In the genomic region with DNA sequence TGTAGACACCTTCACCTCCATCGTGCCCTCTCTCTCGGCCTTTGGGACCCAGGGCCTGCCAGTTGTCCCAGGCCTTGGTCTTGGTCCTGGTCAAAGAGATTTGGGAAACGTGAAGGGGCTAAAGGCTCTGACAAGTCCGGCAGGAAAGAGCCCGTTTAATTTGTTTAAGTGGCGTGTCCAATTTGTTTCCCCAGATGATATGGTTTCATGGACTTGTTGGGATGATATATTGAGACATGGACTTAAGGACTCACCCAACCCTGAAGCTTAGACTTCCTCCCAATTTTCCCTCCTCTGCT, we compare ENCODE assay signal across 8 cellular contexts. TPM values are rescaled to one million over a fixed set of nuclear protein-coding genes. Genes with fewer than 3 reads are reported as not detected.
DNase-seq lines count a peak whose midpoint lies in the region; ATAC-seq and TF ChIP-seq lines count a peak whose summit lies in the region.

No MANE protein-coding gene starts in this region.

- H3K36me3 Mint-ChIP-seq in T-cell: no peaks in the 10 kb centered on the region

- no peak overlapping the region for H3K27ac ChIP-seq in rectal smooth muscle tissue (ENCODE audit: low read depth, low read length)

- H3K9ac ChIP-seq in ES-I3 (ENCODE audit: low read depth, low read length): peak overlapping the region; percentile 68
- no peak overlapping the region for H3K9ac ChIP-seq in rectal smooth muscle tissue (ENCODE audit: low read length)

- DNase-seq in T-cell (no peak), fibroblast of pulmonary artery (ENCODE audit: low read depth) (no peak), NCI-H1092 treated with DMSO at 0.1 percent for 48 hours (lab: John Stamatoyannopoulos, UW) (no peak), pons (ENCODE audit: low spot score) (no peak), SHP77 treated with DMSO at 0.1 percent for 48 hours (lab: John Stamatoyannopoulos, UW) (no peak), NCI-H1048 (lab: John Stamatoyannopoulos, UW) (no peak)

- CTCF ChIA-PET in T-cell (lab: Charles Lee): no interaction called here

- peak overlapping the region; percentile 72 for H3K4me3 ChIP-seq in fibroblast of pulmonary artery (replicated peaks; ENCODE audit: low read depth, low read length)
- peak overlapping the region; percentile 73 for H3K4me3 ChIP-seq in rectal smooth muscle tissue (ENCODE audit: low read length)

- H3K27me3 Mint-ChIP-seq in T-cell: peaks cover 25 to 70% of the 10 kb centered on the region in 2 donors

- H3K4me1 Mint-ChIP-seq in T-cell: peaks cover 19 to 22% (median 20%) of the 10 kb centered on the region in 3 donors

- H3K36me3 ChIP-seq in ES-I3 (ENCODE audit: insufficient read depth, low read length) (no peaks in the 10 kb centered on the region), rectal smooth muscle tissue (ENCODE audit: control insufficient read depth, insufficient read depth, low read length) (no peaks in the 10 kb centered on the region)

- no peak overlapping the region for H3K27ac Mint-ChIP-seq in T-cell

- peaks cover 11% of the 10 kb centered on the region for H3K4me1 ChIP-seq in ES-I3 (ENCODE audit: insufficient read depth, low read length)
- H3K4me1 ChIP-seq in rectal smooth muscle tissue (ENCODE audit: control insufficient read depth, insufficient read depth, low read length): no peaks in the 10 kb centered on the region

- H3K27me3 ChIP-seq in rectal smooth muscle tissue (ENCODE audit: control insufficient read depth, insufficient read depth, low read length): peaks cover 6% of the 10 kb centered on the region

- H3K4me3 Mint-ChIP-seq in T-cell: peak overlapping the region; percentile 28 to 83 (median 72)

- POLR2A ChIA-PET in T-cell (lab: Charles Lee): no interaction called here

- H3K9me3 ChIP-seq in ES-I3 (ENCODE audit: control insufficient read depth, insufficient read depth, low read length): no peaks in the 10 kb centered on the region

- no peaks in the 10 kb centered on the region for H3K9me3 Mint-ChIP-seq in T-cell

- no peak for TF ChIP-seq CTCF in fibroblast of pulmonary artery (IDR thresholded peaks at IDR 0.05; ENCODE audit: low read length, missing control alignments)

- ATAC-seq in T-cell (replicated peaks in 1 of 4): no peak

RNA-seq across cellular contexts. Expression of a gene that starts 2.7 kb away (rescaled TPM):
- 1 to 10 TPM; 1.4 to 5.0 (median 3.7) TPM for total RNA-seq in T-cell

RNA-seq across cellular contexts. Expression of a gene that starts 6.3 kb away (rescaled TPM):
- total RNA-seq in T-cell: 1 to 10 TPM in 2 of 5 donors, under 1 TPM in 3; 0.06 to 3.3 (median 0.36) TPM

RNA-seq across cellular contexts. Expression of a gene that starts 44.4 kb away (rescaled TPM):
- total RNA-seq in T-cell: not detected
